In the genomic region with DNA sequence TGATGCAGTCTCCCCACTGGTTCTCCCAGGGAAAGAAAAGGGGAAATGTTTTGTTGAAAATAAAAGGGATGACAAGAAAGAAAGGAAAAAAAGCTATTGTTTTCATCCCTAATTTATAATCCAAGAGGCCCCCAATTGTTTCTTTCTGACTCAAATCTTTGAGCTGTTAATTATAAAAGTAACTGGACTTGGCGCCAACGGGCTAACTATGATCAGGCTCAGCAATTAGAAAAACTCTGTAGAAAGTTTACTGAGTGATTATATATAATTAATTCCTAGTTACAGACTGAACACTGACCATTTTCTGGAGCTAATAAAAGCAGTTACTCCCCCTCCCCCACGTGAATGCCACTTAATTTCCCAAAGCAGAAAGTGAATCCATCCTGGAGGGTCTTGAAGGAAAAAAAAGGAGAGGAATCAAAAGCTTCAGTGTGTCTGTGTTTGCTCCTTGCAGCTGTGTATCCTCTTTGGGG, we compare ENCODE assay signal across 1 cellular context.
TF ChIP-seq lines count a peak whose summit lies in the region.

No MANE protein-coding gene starts in this region.

TF ChIP-seq in IMR-90, 13 proteins besides CTCF, POLR2A, EP300 and RAD21 (continued from another document):
- TF ChIP-seq, protein P1, sequence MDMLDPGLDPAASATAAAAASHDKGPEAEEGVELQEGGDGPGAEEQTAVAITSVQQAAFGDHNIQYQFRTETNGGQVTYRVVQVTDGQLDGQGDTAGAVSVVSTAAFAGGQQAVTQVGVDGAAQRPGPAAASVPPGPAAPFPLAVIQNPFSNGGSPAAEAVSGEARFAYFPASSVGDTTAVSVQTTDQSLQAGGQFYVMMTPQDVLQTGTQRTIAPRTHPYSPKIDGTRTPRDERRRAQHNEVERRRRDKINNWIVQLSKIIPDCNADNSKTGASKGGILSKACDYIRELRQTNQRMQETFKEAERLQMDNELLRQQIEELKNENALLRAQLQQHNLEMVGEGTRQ (IDR thresholded peaks at IDR 0.05; ENCODE audit: low read depth, low read length): no peak
